ENCODE assay signal across 22 cellular contexts in the genomic region with DNA sequence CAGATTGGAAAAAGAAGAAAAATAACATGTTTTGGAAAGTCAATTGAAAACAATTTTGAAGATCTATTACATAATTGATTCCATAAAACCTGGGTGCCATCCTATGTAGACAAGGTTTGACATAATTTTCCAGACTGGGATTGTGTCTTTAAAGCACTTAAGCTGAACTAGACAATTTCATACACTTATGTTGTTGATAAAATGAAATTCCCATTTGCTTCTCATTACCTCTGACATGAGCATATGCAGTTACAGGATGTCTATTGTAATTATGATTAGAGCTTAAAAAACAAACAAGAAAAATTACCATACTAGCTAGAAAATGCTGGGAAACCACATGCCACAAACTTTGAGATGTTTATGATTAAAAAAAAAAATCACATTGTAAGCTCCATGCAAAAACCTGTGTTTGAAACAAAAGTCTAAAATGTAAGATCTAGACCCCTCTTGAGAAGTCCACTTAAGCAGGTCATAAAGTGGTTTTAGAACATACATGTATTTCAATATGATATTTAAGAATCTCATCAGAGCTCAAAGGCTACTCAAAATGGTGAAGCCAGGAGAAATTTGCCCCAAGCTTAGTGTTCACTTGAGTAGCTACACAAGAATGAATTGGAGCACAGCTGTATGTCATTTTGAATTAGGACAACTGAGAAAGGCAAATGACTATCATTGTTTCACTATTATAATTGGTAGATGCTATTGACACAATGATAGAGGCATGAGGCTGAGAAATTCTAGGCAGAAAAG.
"Had no signal": no experiment of that assay in that cellular context is flagged by ENCODE, and none has a peak within 500 bp of the region (broad histone marks: within the 10 kb centered on the region; RNA-seq: fewer than 3 reads in every experiment).

No MANE protein-coding gene starts in this region.

- ATAC-seq: K562, Right ventricle myocardium inferior had no signal

- DNase-seq: Kasumi-1, MM.1S, NCI-H1105, NCI-H1417, NCI-H1436 treated with DMSO at 0.1 percent for 48 hours, NCI-H1694, NCI-H187 treated with DMSO at 0.1 percent for 48 hours, NCI-H2029 treated with DMSO at 0.1 percent for 48 hours, NCI-H2171, NCI-H226, NCI-H446, NCI-H510A, NCI-H524 treated with DMSO at 0.1 percent for 48 hours, NCI-H69, NCI-H774, PC-9, Peyer's patch, SHP77 treated with DMSO at 0.1 percent for 48 hours, SJCRH30, SW 1271 had no signal
